8 cellular contexts compared by ENCODE assay signal in genomic region chr2:160406591-160407392, GRCh38.
DNase-seq lines count a peak whose midpoint lies in the region; TF ChIP-seq lines count a peak whose summit lies in the region.

No MANE protein-coding gene starts in this region.

- H3K36me3 Mint-ChIP-seq in immature natural killer cell = no peaks in the 10 kb centered on the region

- H3K4me3 ChIP-seq in GM23248 = peak overlapping the region; percentile 89
- peak overlapping the region; percentile 76 for H3K4me3 ChIP-seq in brain microvascular endothelial cell (ENCODE audit: low read depth, low read length)

- no peaks in the 10 kb centered on the region for H3K9me3 Mint-ChIP-seq in immature natural killer cell

- WGBS in GM23248 (ENCODE audit: low coverage in 1 of 2, low lambda C conversion rate in 2 of 2, missing lambda C conversion rate in 2 of 2), 2 experiments = 0 to 1% methylated on average over 29 to 32 of the region's 39 CpGs

- H3K4me2 ChIP-seq in GM23248 (ENCODE audit: unreplicated experiment) = peak overlapping the region; percentile 95

- H4K20me1 ChIP-seq in GM23248 (ENCODE audit: insufficient read depth) = no peaks in the 10 kb centered on the region

- H3K36me3 ChIP-seq in GM23248 (ENCODE audit: low read depth) (no peaks in the 10 kb centered on the region), brain microvascular endothelial cell (replicated peaks) (no peaks in the 10 kb centered on the region)

- H3K27me3 Mint-ChIP-seq in immature natural killer cell (ENCODE audit: low read depth in 3 of 3) = peaks cover 9 to 24% (median 20%) of the 10 kb centered on the region in 3 donors

- DNase-seq in EH (ENCODE audit: low read depth) (peak; percentile 83), GM23248 (peak; percentile 84), M059J (ENCODE audit: low read depth) (peak; percentile 85), T-helper 9 cell (peak; percentile 66), brain microvascular endothelial cell (peak; percentile 80), immature natural killer cell (peak; percentile 81 to 83 (median 82)), smooth muscle cell of the brain vasculature (ENCODE audit: low read depth, low spot score) (peak; percentile 71), NCI-H1930 (lab: John Stamatoyannopoulos, UW) (no peak)

- H3K27ac ChIP-seq in GM23248 (peak overlapping the region; percentile 84), brain microvascular endothelial cell (peak overlapping the region; percentile 86)

- H3K9me2 ChIP-seq in GM23248 (ENCODE audit: insufficient read depth) = no peaks in the 10 kb centered on the region

- H2AFZ ChIP-seq in GM23248 = no peak overlapping the region

- H3K4me1 ChIP-seq in GM23248 (ENCODE audit: insufficient read depth) = peaks cover 67% of the 10 kb centered on the region

- H3F3A ChIP-seq in GM23248 (ENCODE audit: insufficient read depth) = peaks cover 82% of the 10 kb centered on the region

- H3K4me1 Mint-ChIP-seq in immature natural killer cell = peaks cover 36 to 82% of the 10 kb centered on the region in 2 donors

- peaks cover 93% of the 10 kb centered on the region for H3K79me2 ChIP-seq in GM23248 (ENCODE audit: insufficient read depth)

- in situ Hi-C loops in GM23248 (cut with MboI) = no loop called here
- in situ Hi-C loops in brain microvascular endothelial cell (cut with HindIII; ENCODE audit: low pct_ligation_motif_present, low sequenced_read_pairs) = no loop called here

- H3K27ac Mint-ChIP-seq in immature natural killer cell = peak overlapping the region; percentile 93 to 98 (median 96)

- H3K4me3 Mint-ChIP-seq in immature natural killer cell = peak overlapping the region; percentile 93 to 100 (median 97)

- H3K9me3 ChIP-seq in GM23248 (ENCODE audit: low read depth) = no peaks in the 10 kb centered on the region

- no peak for TF ChIP-seq CTCF in brain microvascular endothelial cell (IDR thresholded peaks at IDR 0.05; ENCODE audit: low read depth, low read length, missing control alignments)

- no peaks in the 10 kb centered on the region for H3K27me3 ChIP-seq in GM23248 (replicated peaks; ENCODE audit: insufficient read depth)
- no peaks in the 10 kb centered on the region for H3K27me3 ChIP-seq in brain microvascular endothelial cell (replicated peaks)

- H3K9ac ChIP-seq in GM23248 = peak overlapping the region; percentile 97

Comparison
In these comparisons a context has a peak if more than half of its experiments do, and no peak if none do; other contexts are left out.
1. DNase-seq: peak in EH (single experiment), GM23248 (single experiment), M059J (single experiment), T-helper 9 cell (single experiment), brain microvascular endothelial cell (single experiment), immature natural killer cell (3 of 3) and smooth muscle cell of the brain vasculature (single experiment); none in NCI-H1930 (0 of 2).